ENCODE assay signal across 1 cellular context in genomic region chr4:36039031-36039430, GRCh38.
TF ChIP-seq lines count a peak whose summit lies in the region.

No MANE protein-coding gene starts in this region.

TF ChIP-seq in WTC11, 78 proteins besides CTCF, POLR2A, EP300 and RAD21:
- TF ChIP-seq MYBL2 (CRISPR knock-in tag; IDR thresholded peaks at IDR 0.05) (no peak), KAT7 (CRISPR knock-in tag; IDR thresholded peaks at IDR 0.05; ENCODE audit: borderline replicate concordance) (no peak), ZSCAN18 (CRISPR knock-in tag; IDR thresholded peaks at IDR 0.05) (no peak), NR1H2 (CRISPR knock-in tag; IDR thresholded peaks at IDR 0.05) (no peak), NR2C2 (CRISPR knock-in tag; IDR thresholded peaks at IDR 0.05) (no peak)
TF ChIP-seq in WTC11: peak in this region for 0.
